In genomic region chrX:82458207-82458754, GRCh38 we compare ENCODE assay signal across 22 cellular contexts.
DNase-seq lines count a peak whose midpoint lies in the region; ATAC-seq, FAIRE-seq and TF ChIP-seq lines count a peak whose summit lies in the region.
"Had no signal": no experiment of that assay in that cellular context is flagged by ENCODE, and none has a peak within 500 bp of the region (broad histone marks: within the 10 kb centered on the region; RNA-seq: fewer than 3 reads in every experiment).

No MANE protein-coding gene starts in this region.

- H3K4me1 ChIP-seq in A549 (no peaks in the 10 kb centered on the region), hepatocyte (ENCODE audit: insufficient read depth) (no peaks in the 10 kb centered on the region), right lobe of liver (no peaks in the 10 kb centered on the region), breast epithelium (no peaks in the 10 kb centered on the region)
- H3K4me1 ChIP-seq: BLaER1 had no signal

- no peaks in the 10 kb centered on the region for H3K27me3 ChIP-seq in hepatocyte
- H3K27me3 ChIP-seq in right lobe of liver: no peaks in the 10 kb centered on the region
- no peaks in the 10 kb centered on the region for H3K27me3 ChIP-seq in breast epithelium

- intact Hi-C loops in right lobe of liver (cut with DNase I): no loop called here
- intact Hi-C loops in breast epithelium (cut with DNase I; ENCODE audit: low total_unique reads): no loop called here

- H3K4me1 Mint-ChIP-seq in central memory CD8-positive, alpha-beta T cell: no peaks in the 10 kb centered on the region
- H3K4me1 Mint-ChIP-seq: CD14-positive monocyte; CD4-positive, alpha-beta memory T cell; GM23338; IgD-negative memory B cell had no signal

- no peak overlapping the region for H2AFZ ChIP-seq in hepatocyte
- H2AFZ ChIP-seq: GM23338 had no signal

- no peaks in the 10 kb centered on the region for H4K20me1 ChIP-seq in hepatocyte (ENCODE audit: insufficient read depth, poor library complexity, severe bottlenecking)
- H4K20me1 ChIP-seq: BLaER1 had no signal

- CTCF ChIA-PET in A549 (lab: Yijun Ruan, JAX): no interaction called here

- FAIRE-seq in A549 (lab: Jason Lieb, UNC): no peak
- FAIRE-seq: GM12891 had no signal

- POLR2A ChIA-PET in A549 (lab: Yijun Ruan, JAX): no interaction called here

- no peaks in the 10 kb centered on the region for H3K27me3 Mint-ChIP-seq in central memory CD8-positive, alpha-beta T cell
- H3K27me3 Mint-ChIP-seq: CD4-positive, alpha-beta memory T cell; IgD-negative memory B cell had no signal

- H3K9me3 ChIP-seq in A549 (no peaks in the 10 kb centered on the region), hepatocyte (ENCODE audit: low read depth) (no peaks in the 10 kb centered on the region), right lobe of liver (no peaks in the 10 kb centered on the region), breast epithelium (no peaks in the 10 kb centered on the region)
- H3K9me3 ChIP-seq: BLaER1 had no signal

- no peaks in the 10 kb centered on the region for H3K9me3 Mint-ChIP-seq in central memory CD8-positive, alpha-beta T cell
- H3K9me3 Mint-ChIP-seq: GM23338 had no signal

- H3K36me3 Mint-ChIP-seq in central memory CD8-positive, alpha-beta T cell (ENCODE audit: insufficient read depth): no peaks in the 10 kb centered on the region
- H3K36me3 Mint-ChIP-seq: CD14-positive monocyte; CD4-positive, alpha-beta memory T cell; IgD-negative memory B cell had no signal

- DNase-seq in A549 (ENCODE audit: low read depth in 1 of 2, low spot score in 1 of 2) (no peak), hepatocyte (ENCODE audit: low spot score) (peak; percentile 16), right lobe of liver (peak in 1 of 3 donors; percentile 45), activated gamma-delta T cell (lab: John Stamatoyannopoulos, UW) (no peak), breast epithelium (ENCODE audit: low spot score in 2 of 2) (no peak), DMS153 (lab: John Stamatoyannopoulos, UW) (no peak), SHP77 treated with DMSO at 0.1 percent for 48 hours (lab: John Stamatoyannopoulos, UW) (no peak)
- DNase-seq in central memory CD8-positive, alpha-beta T cell (ENCODE audit: low spot score in 2 of 2): no peak
- DNase-seq: CD4-positive, alpha-beta memory T cell; DMS53; DND-41; EL; H7; HFFc6 had no signal

- 13% methylated on average over 4 of the region's 4 CpGs for WGBS in A549 (ENCODE audit: missing lambda C conversion rate)
- 68% methylated on average over 4 of the region's 4 CpGs for WGBS in hepatocyte (ENCODE audit: low lambda C conversion rate, missing lambda C conversion rate)
- WGBS in right lobe of liver (ENCODE audit: insufficient coverage, low coverage, low lambda C conversion rate, missing lambda C conversion rate): 31% methylated on average over 4 of the region's 4 CpGs

- no peak overlapping the region for H3K4me3 ChIP-seq in A549
- no peak overlapping the region for H3K4me3 ChIP-seq in hepatocyte
- H3K4me3 ChIP-seq in right lobe of liver: no peak overlapping the region
- H3K4me3 ChIP-seq in breast epithelium: no peak overlapping the region
- H3K4me3 ChIP-seq: BLaER1, GM23338 had no signal

- H3K27ac Mint-ChIP-seq in central memory CD8-positive, alpha-beta T cell (ENCODE audit: low read depth): peak overlapping the region; percentile 42
- H3K27ac Mint-ChIP-seq: CD14-positive monocyte; CD4-positive, alpha-beta memory T cell; GM23338; HFFc6; IgD-negative memory B cell had no signal

- TF ChIP-seq EP300 in A549 (IDR thresholded peaks at IDR 0.05): no peak

- H3K4me3 Mint-ChIP-seq in central memory CD8-positive, alpha-beta T cell: no peak overlapping the region
- H3K4me3 Mint-ChIP-seq: CD14-positive monocyte; CD4-positive, alpha-beta memory T cell; GM23338; HFFc6; IgD-negative memory B cell had no signal

- TF ChIP-seq POLR2A in A549 (IDR thresholded peaks at IDR 0.05; ENCODE audit: low read length) (no peak), right lobe of liver (IDR thresholded peaks at IDR 0.05) (no peak), breast epithelium (IDR thresholded peaks at IDR 0.05) (no peak)

- ATAC-seq in A549: no peak
- ATAC-seq in central memory CD8-positive, alpha-beta T cell (replicated peaks; ENCODE audit: extremely low read depth, poor library complexity, severe bottlenecking): no peak
- ATAC-seq in right lobe of liver: peak; percentile 89 to 93 (median 92)
- ATAC-seq: GM23338, HCT116 had no signal

- TF ChIP-seq CTCF in A549 (IDR thresholded peaks at IDR 0.05): no peak
- TF ChIP-seq CTCF in hepatocyte (IDR thresholded peaks at IDR 0.05; ENCODE audit: poor library complexity): no peak
- no peak for TF ChIP-seq CTCF in right lobe of liver (IDR thresholded peaks at IDR 0.05)
- no peak for TF ChIP-seq CTCF in breast epithelium (IDR thresholded peaks at IDR 0.05)

- TF ChIP-seq RAD21 in A549 (conservative IDR thresholded peaks at IDR 0.05 in 1 of 2, IDR thresholded peaks at IDR 0.05 in 1 of 2): no peak

- H3K4me2 ChIP-seq in A549 (no peak overlapping the region), hepatocyte (no peak overlapping the region)
- H3K4me2 ChIP-seq: BLaER1, GM23338 had no signal

- no peaks in the 10 kb centered on the region for H3K9me2 ChIP-seq in hepatocyte (replicated peaks; ENCODE audit: insufficient read depth)

- H3K27ac ChIP-seq in A549 (no peak overlapping the region), hepatocyte (peak overlapping the region; percentile 40), right lobe of liver (no peak overlapping the region), breast epithelium (no peak overlapping the region)
- H3K27ac ChIP-seq: 22Rv1, BLaER1, HL-60 had no signal

- no peaks in the 10 kb centered on the region for H3K79me2 ChIP-seq in hepatocyte

- H3K36me3 ChIP-seq in hepatocyte (replicated peaks; ENCODE audit: insufficient read depth, low read depth) (no peaks in the 10 kb centered on the region), right lobe of liver (no peaks in the 10 kb centered on the region), breast epithelium (no peaks in the 10 kb centered on the region)
- H3K36me3 ChIP-seq: BLaER1 had no signal

TF ChIP-seq in A549, 52 proteins besides CTCF, POLR2A, EP300 and RAD21:
- no peak for TF ChIP-seq EHF (CRISPR knock-in tag; IDR thresholded peaks at IDR 0.05)
- peak; percentile 94 for TF ChIP-seq MAFK (IDR thresholded peaks at IDR 0.05; ENCODE audit: partially characterized antibody)

Comparison
In these comparisons a context has a peak if more than half of its experiments do, and no peak if none do; other contexts are left out.
1. ATAC-seq: peak in right lobe of liver (4 of 4); none in A549 (0 of 2) and central memory CD8-positive, alpha-beta T cell (single experiment).